ENCODE assay signal across 8 cellular contexts in the genomic region with DNA sequence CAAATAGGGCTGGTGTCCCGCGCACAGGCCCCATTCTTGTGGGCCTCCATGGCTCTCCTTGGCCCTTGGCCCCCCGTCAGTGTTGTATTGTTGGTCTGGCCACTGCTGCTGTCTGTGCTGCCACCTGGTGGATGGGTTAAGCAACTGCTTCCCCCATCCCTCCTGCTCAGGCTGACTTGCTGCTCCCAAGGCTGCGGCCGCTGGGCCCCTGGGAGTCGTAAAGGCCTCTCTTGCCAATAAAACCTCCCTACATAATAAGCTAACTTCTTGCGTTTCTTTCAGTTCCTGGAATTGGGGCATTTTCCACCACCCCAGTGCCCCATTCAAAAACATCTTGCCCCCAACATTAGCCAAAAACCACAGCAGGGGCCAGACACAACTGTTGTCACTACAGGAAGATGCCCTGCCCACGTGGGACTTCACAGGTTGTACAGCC. TPM values are rescaled to one million over a fixed set of nuclear protein-coding genes. Genes with fewer than 3 reads are reported as not detected.
DNase-seq lines count a peak whose midpoint lies in the region; ATAC-seq, FAIRE-seq and TF ChIP-seq lines count a peak whose summit lies in the region.

No MANE protein-coding gene starts in this region.

- H3K27ac Mint-ChIP-seq in CD8-positive, alpha-beta memory T cell: no peak overlapping the region
- H3K27ac Mint-ChIP-seq in activated T-cell treated with anti-CD3 and anti-CD28 coated beads, Interleukin-2, amount 50 U/mL, for 72 hours: no peak overlapping the region

- H3K79me2 ChIP-seq in KMS-11 (ENCODE audit: insufficient read depth, low read depth): no peaks in the 10 kb centered on the region

- ATAC-seq in GM19463 (IDR thresholded peaks at IDR 0.05; ENCODE audit: unreplicated experiment) (peak; percentile 88), thoracic aorta (ENCODE audit: insufficient number of reproducible peaks, low FRiP score, low read depth) (no peak)
- peak; percentile 85 to 87 for ATAC-seq in activated T-cell treated with anti-CD3 and anti-CD28 coated beads, Interleukin-2, amount 50 U/mL, for 72 hours (replicated peaks in 1 of 2)

- no peaks in the 10 kb centered on the region for H4K20me1 ChIP-seq in KMS-11 (ENCODE audit: insufficient read depth)

- H3K27ac ChIP-seq in CD8-positive, alpha-beta memory T cell (ENCODE audit: low read depth, low read length): no peak overlapping the region
- no peak overlapping the region for H3K27ac ChIP-seq in KMS-11
- H3K27ac ChIP-seq in neutrophil: no peak overlapping the region
- no peak overlapping the region for H3K27ac ChIP-seq in thoracic aorta

- POLR2A ChIA-PET in CD8-positive, alpha-beta memory T cell (lab: Charles Lee): no interaction called here

- H3K9me3 ChIP-seq in CD8-positive, alpha-beta memory T cell (ENCODE audit: low read length): no peaks in the 10 kb centered on the region
- H3K9me3 ChIP-seq in neutrophil (no peaks in the 10 kb centered on the region), thoracic aorta (no peaks in the 10 kb centered on the region)

- no peaks in the 10 kb centered on the region for H3K4me1 ChIP-seq in CD8-positive, alpha-beta memory T cell (ENCODE audit: insufficient read depth, low read length)
- H3K4me1 ChIP-seq in KMS-11 (ENCODE audit: low read depth, poor library complexity, severe bottlenecking): no peaks in the 10 kb centered on the region
- peaks cover 0 to 6% of the 10 kb centered on the region in 2 experiments for H3K4me1 ChIP-seq in neutrophil (ENCODE audit: control insufficient read depth in 1 of 2, insufficient read depth in 1 of 2, low read depth in 1 of 2, low read length in 1 of 2)
- peaks cover 0 to 21% of the 10 kb centered on the region in 2 donors for H3K4me1 ChIP-seq in thoracic aorta (ENCODE audit: control insufficient read depth in 1 of 2, low read depth in 2 of 2)

- H3K4me3 ChIP-seq in CD8-positive, alpha-beta memory T cell (ENCODE audit: low read length): no peak overlapping the region
- H3K4me3 ChIP-seq in KMS-11 (IDR thresholded peaks at IDR 0.05; ENCODE audit: insufficient read depth, low read depth, low read length): no peak overlapping the region
- no peak overlapping the region for H3K4me3 ChIP-seq in fibroblast of pulmonary artery (replicated peaks; ENCODE audit: low read depth, low read length)
- H3K4me3 ChIP-seq in neutrophil (ENCODE audit: low read depth in 1 of 2, low read length in 1 of 2): no peak overlapping the region
- no peak overlapping the region for H3K4me3 ChIP-seq in thoracic aorta

- no peaks in the 10 kb centered on the region for H3K36me3 Mint-ChIP-seq in CD8-positive, alpha-beta memory T cell
- no peaks in the 10 kb centered on the region for H3K36me3 Mint-ChIP-seq in activated T-cell treated with anti-CD3 and anti-CD28 coated beads, Interleukin-2, amount 50 U/mL, for 72 hours (ENCODE audit: insufficient read depth in 2 of 2)

- TF ChIP-seq CTCF in KMS-11 (conservative IDR thresholded peaks at IDR 0.05; ENCODE audit: low read depth, low read length) (peak; percentile 91), fibroblast of pulmonary artery (IDR thresholded peaks at IDR 0.05; ENCODE audit: low read length, missing control alignments) (peak; percentile 93), neutrophil (IDR thresholded peaks at IDR 0.05) (peak; percentile 93), thoracic aorta (IDR thresholded peaks at IDR 0.05) (peak; percentile 87)

- H3K9ac ChIP-seq in KMS-11: no peak overlapping the region

- FAIRE-seq in RCC 7860 (lab: Jason Lieb, UNC): no peak

- H3K27me3 Mint-ChIP-seq in CD8-positive, alpha-beta memory T cell: no peaks in the 10 kb centered on the region
- H3K27me3 Mint-ChIP-seq in activated T-cell treated with anti-CD3 and anti-CD28 coated beads, Interleukin-2, amount 50 U/mL, for 72 hours (ENCODE audit: low read depth): no peaks in the 10 kb centered on the region

- H3K9me3 Mint-ChIP-seq in CD8-positive, alpha-beta memory T cell: no peaks in the 10 kb centered on the region
- H3K9me3 Mint-ChIP-seq in activated T-cell treated with anti-CD3 and anti-CD28 coated beads, Interleukin-2, amount 50 U/mL, for 72 hours: no peaks in the 10 kb centered on the region

- no peaks in the 10 kb centered on the region for H3K36me3 ChIP-seq in CD8-positive, alpha-beta memory T cell (ENCODE audit: insufficient read depth, low read length)
- H3K36me3 ChIP-seq in KMS-11 (ENCODE audit: insufficient read depth): no peaks in the 10 kb centered on the region
- H3K36me3 ChIP-seq in neutrophil: no peaks in the 10 kb centered on the region
- H3K36me3 ChIP-seq in thoracic aorta: no peaks in the 10 kb centered on the region

- CTCF ChIA-PET in CD8-positive, alpha-beta memory T cell (lab: Charles Lee): interaction anchor here (0.8 to 3.2 kb wide), 11 partner anchors 9 to 1102 kb away, joined by 3 to 36 read pairs (median 5); no protein-coding TSS in a partner anchor

- no peak overlapping the region for H2AFZ ChIP-seq in KMS-11 (ENCODE audit: low read depth)

- H3K4me1 Mint-ChIP-seq in CD8-positive, alpha-beta memory T cell: peaks cover 0 to 5% (median 4%) of the 10 kb centered on the region in 3 donors
- H3K4me1 Mint-ChIP-seq in activated T-cell treated with anti-CD3 and anti-CD28 coated beads, Interleukin-2, amount 50 U/mL, for 72 hours (ENCODE audit: low read depth): peaks cover 8% of the 10 kb centered on the region

- DNase-seq in CD8-positive, alpha-beta memory T cell: peak; percentile 54 to 78 (median 62)
- peak; percentile 44 for DNase-seq in RCC 7860 (ENCODE audit: low spot score)
- peak; percentile 76 to 82 for DNase-seq in activated T-cell treated with anti-CD3 and anti-CD28 coated beads, Interleukin-2, amount 50 U/mL, for 72 hours
- peak; percentile 70 for DNase-seq in fibroblast of pulmonary artery (ENCODE audit: low read depth)
- DNase-seq in thoracic aorta (ENCODE audit: low spot score): no peak

- H3K4me3 Mint-ChIP-seq in CD8-positive, alpha-beta memory T cell: no peak overlapping the region
- H3K4me3 Mint-ChIP-seq in activated T-cell treated with anti-CD3 and anti-CD28 coated beads, Interleukin-2, amount 50 U/mL, for 72 hours: no peak overlapping the region

- no peaks in the 10 kb centered on the region for H3K27me3 ChIP-seq in CD8-positive, alpha-beta memory T cell (ENCODE audit: insufficient read depth, low read length, poor library complexity, severe bottlenecking)
- H3K27me3 ChIP-seq in KMS-11 (ENCODE audit: insufficient read depth, low read depth): no peaks in the 10 kb centered on the region
- no peaks in the 10 kb centered on the region for H3K27me3 ChIP-seq in neutrophil
- H3K27me3 ChIP-seq in thoracic aorta (replicated peaks; ENCODE audit: insufficient read depth): no peaks in the 10 kb centered on the region

- H3K4me2 ChIP-seq in KMS-11: no peak overlapping the region

RNA-seq across cellular contexts. Expression of a gene that starts 27.1 kb away (rescaled TPM):
- 10 to 100 TPM; 53.3 to 56.2 TPM for total RNA-seq in CD8-positive, alpha-beta memory T cell
- 3.2 TPM for polyA plus RNA-seq in CD8-positive, alpha-beta memory T cell
- 10 to 100 TPM; 19.9 to 26.6 TPM for total RNA-seq in activated T-cell treated with anti-CD3 and anti-CD28 coated beads, Interleukin-2, amount 50 U/mL, for 72 hours
- total RNA-seq in thoracic aorta: 1 to 10 TPM; 1.1 to 8.0 TPM
